In genomic region chr9:101907466-101907865, GRCh38 we compare ENCODE assay signal across 24 cellular contexts.
DNase-seq lines count a peak whose midpoint lies in the region; ATAC-seq, FAIRE-seq and TF ChIP-seq lines count a peak whose summit lies in the region.
"Had no signal": no experiment of that assay in that cellular context is flagged by ENCODE, and none has a peak within 500 bp of the region (broad histone marks: within the 10 kb centered on the region; RNA-seq: fewer than 3 reads in every experiment).

No MANE protein-coding gene starts in this region.

- no peak for ATAC-seq in K562
- ATAC-seq: A549, GM12878 had no signal

- no peak for TF ChIP-seq CTCF in K562 (IDR thresholded peaks at IDR 0.05 in 2 of 3, conservative IDR thresholded peaks at IDR 0.05 in 1 of 3; ENCODE audit: insufficient read depth in 2 of 3, low read depth in 1 of 3, low read length in 3 of 3)

- H3K27me3 ChIP-seq in K562 (ENCODE audit: control insufficient read depth in 2 of 2, insufficient read depth in 2 of 2, low read length in 2 of 2) (no peaks in the 10 kb centered on the region), subcutaneous abdominal adipose tissue (ENCODE audit: control insufficient read depth in 5 of 5, insufficient read depth in 4 of 5, low read length in 5 of 5) (no peaks in the 10 kb centered on the region)
- H3K27me3 ChIP-seq: BE2C, BLaER1 had no signal

- H3K9ac ChIP-seq in K562 (ENCODE audit: insufficient read depth in 1 of 2, low read depth in 2 of 2, low read length in 2 of 2) (no peak overlapping the region), subcutaneous abdominal adipose tissue (ENCODE audit: low read length in 5 of 5) (no peak overlapping the region)
- H3K9ac ChIP-seq: BLaER1 had no signal

- DNase-seq in COLO829 (ENCODE audit: low spot score) (peak; percentile 58), HT1080 (ENCODE audit: low read depth) (peak; percentile 78), K562 (ENCODE audit: extremely low read depth in 1 of 4, low spot score in 3 of 4) (no peak), NCI-H524 treated with DMSO at 0.1 percent for 48 hours (lab: John Stamatoyannopoulos, UW) (no peak), SHP77 treated with DMSO at 0.1 percent for 48 hours (lab: John Stamatoyannopoulos, UW) (no peak), SW 1271 (lab: John Stamatoyannopoulos, UW) (no peak)
- no peak for DNase-seq in activated CD4-positive, CD25-positive, alpha-beta regulatory T cell treated with anti-CD3 and anti-CD28 coated beads, Interleukin-2, amount 50 U/mL, for 72 hours
- DNase-seq: BE2C; C1 segment of cervical spinal cord; Caco-2; Calu3; CD4-positive, alpha-beta memory T cell; CD4-positive, CD25-positive, alpha-beta regulatory T cell; CD8-positive, alpha-beta memory T cell; DMS79 treated with DMSO at 0.1 percent for 48 hours; GDM1 had no signal

- no peaks in the 10 kb centered on the region for H4K20me1 ChIP-seq in K562 (replicated peaks; ENCODE audit: control insufficient read depth, insufficient read depth, low read length)
- H4K20me1 ChIP-seq: BLaER1 had no signal

- H3K79me2 ChIP-seq in K562 (ENCODE audit: control insufficient read depth, insufficient read depth, low read length) = no peaks in the 10 kb centered on the region

- intact Hi-C loops in K562 (cut with micrococcal nuclease) = no loop called here

- no TSS peak for BruUV-seq in K562 (replicated peaks; lab: Mats Ljungman, UMichigan)

- POLR2A ChIA-PET in K562 (lab: Yijun Ruan, JAX) = interaction anchor here (0.8 kb wide), 1 partner anchor 18 kb away, joined by 3 read pairs; no protein-coding TSS in a partner anchor

- WGBS in K562 (ENCODE audit: insufficient coverage, low coverage, missing lambda C conversion rate) = 12% methylated on average over 2 of the region's 2 CpGs

- CTCF ChIA-PET in K562 (lab: Yijun Ruan, JAX; ENCODE audit: low intra/inter-chr PET ratio) = no interaction called here

- H3K4me3 ChIP-seq in K562 (no peak overlapping the region), subcutaneous abdominal adipose tissue (ENCODE audit: low read depth in 1 of 5, low read length in 5 of 5) (no peak overlapping the region)
- H3K4me3 ChIP-seq: A549, BLaER1, GM12878 had no signal

- H3K27ac ChIP-seq in K562 (ENCODE audit: extremely low read depth, low read depth, low read length) (no peak overlapping the region), subcutaneous abdominal adipose tissue (ENCODE audit: low read depth, low read length) (peak overlapping the region; percentile 60)
- H3K27ac ChIP-seq: 22Rv1, A549, BLaER1 had no signal

- in situ Hi-C loops in K562 (cut with MboI) = no loop called here

- no peaks in the 10 kb centered on the region for H3K9me1 ChIP-seq in K562 (ENCODE audit: control insufficient read depth, insufficient read depth, low read length)

- H3K9me3 ChIP-seq in K562 (replicated peaks; ENCODE audit: control insufficient read depth, insufficient read depth, low read depth, low read length) (0 out of 2 replicates have a peak, but pooled peaks cover 3% of the 10 kb centered on the region), subcutaneous abdominal adipose tissue (ENCODE audit: control insufficient read depth in 5 of 5, low read length in 5 of 5) (peaks cover 0 to 7% (median 0%) of the 10 kb centered on the region in 5 donors)
- H3K9me3 ChIP-seq: A549, BE2C, Caco-2 had no signal

- no peak for TF ChIP-seq RAD21 in K562 (CRISPR knock-in tag; conservative IDR thresholded peaks at IDR 0.05 in 1 of 2, IDR thresholded peaks at IDR 0.05 in 1 of 2)

- no peak for FAIRE-seq in K562 (lab: Jason Lieb, UNC)
- FAIRE-seq: A549, D721Med, GM12878, GM12892, GM18507 had no signal

- no peak overlapping the region for H3K4me2 ChIP-seq in K562 (ENCODE audit: insufficient read depth, low read length)
- H3K4me2 ChIP-seq: A549, BLaER1 had no signal

- H2AFZ ChIP-seq in K562 (ENCODE audit: low read depth, low read length) = no peak overlapping the region

- H3K36me3 ChIP-seq in K562 (ENCODE audit: control insufficient read depth, insufficient read depth, low read length) (no peaks in the 10 kb centered on the region), subcutaneous abdominal adipose tissue (ENCODE audit: control insufficient read depth in 5 of 5, insufficient read depth in 5 of 5, low read length in 5 of 5) (no peaks in the 10 kb centered on the region)
- H3K36me3 ChIP-seq: BE2C, BLaER1 had no signal

- H3K4me1 ChIP-seq in K562 (replicated peaks in 1 of 2; ENCODE audit: control insufficient read depth in 2 of 2, insufficient read depth in 2 of 2, low read length in 2 of 2) (no peaks in the 10 kb centered on the region; a peak in 1 of 5 replicates), subcutaneous abdominal adipose tissue (ENCODE audit: control insufficient read depth in 5 of 5, insufficient read depth in 5 of 5, low read length in 5 of 5) (peaks cover 0 to 34% (median 5%) of the 10 kb centered on the region in 5 donors)
- H3K4me1 ChIP-seq: A549, BE2C, BLaER1, Caco-2 had no signal

- TF ChIP-seq POLR2A in K562 (conservative IDR thresholded peaks at IDR 0.05) = no peak

- no peak for TF ChIP-seq EP300 in K562 (IDR thresholded peaks at IDR 0.05; ENCODE audit: low read length)

TF ChIP-seq in K562, 482 proteins besides CTCF, POLR2A, EP300 and RAD21:
- TF ChIP-seq ZNF707 (CRISPR knock-in tag; conservative IDR thresholded peaks at IDR 0.05) (no peak), ZNF316 (IDR thresholded peaks at IDR 0.05) (peak; percentile 36; the same call in 1 of the 2 replicates), ETV6 (IDR thresholded peaks at IDR 0.05; ENCODE audit: borderline replicate concordance in 1 of 2, low read depth in 2 of 2, low read length in 1 of 2) (no peak), ETV6 (CRISPR knock-in tag; IDR thresholded peaks at IDR 0.05; ENCODE audit: borderline replicate concordance) (no peak), KLF1 (tag; IDR thresholded peaks at IDR 0.05) (no peak), CREB3 (tag; conservative IDR thresholded peaks at IDR 0.05; ENCODE audit: low read depth) (no peak), C11orf30 (IDR thresholded peaks at IDR 0.05; ENCODE audit: low read depth) (peak; percentile 33), ESRRA (IDR thresholded peaks at IDR 0.05; ENCODE audit: borderline replicate concordance, low read depth) (no peak), ZEB2 (IDR thresholded peaks at IDR 0.05) (no peak), RBM25 (IDR thresholded peaks at IDR 0.05; ENCODE audit: low read depth, low read length, severe bottlenecking) (no peak)

Comparison
In these comparisons a context has a peak if more than half of its experiments do, and no peak if none do; other contexts are left out.
1. DNase-seq: peak in COLO829 (single experiment) and HT1080 (single experiment); none in K562 (0 of 4), NCI-H524 treated with DMSO at 0.1 percent for 48 hours (single experiment), SHP77 treated with DMSO at 0.1 percent for 48 hours (single experiment), SW 1271 (0 of 2) and activated CD4-positive, CD25-positive, alpha-beta regulatory T cell treated with anti-CD3 and anti-CD28 coated beads, Interleukin-2, amount 50 U/mL, for 72 hours (single experiment).